ENCODE assay signal across 1 cellular context in genomic region chr1:53560572-53561487, GRCh38.
TF ChIP-seq lines count a peak whose summit lies in the region.

No MANE protein-coding gene starts in this region.

TF ChIP-seq in SK-N-SH treated with all-trans-retinoic acid at 6 μM for 48 hours, 23 proteins besides CTCF, POLR2A, EP300 and RAD21 (continued from another document):
- TF ChIP-seq TSHZ2 (CRISPR knock-in tag; IDR thresholded peaks at IDR 0.05) (no peak), PATZ1 (CRISPR knock-in tag; IDR thresholded peaks at IDR 0.05; ENCODE audit: borderline replicate concordance) (no peak)
TF ChIP-seq in SK-N-SH treated with all-trans-retinoic acid at 6 μM for 48 hours: peak in this region for 0.
